ENCODE assay signal across 8 cellular contexts in the genomic region with DNA sequence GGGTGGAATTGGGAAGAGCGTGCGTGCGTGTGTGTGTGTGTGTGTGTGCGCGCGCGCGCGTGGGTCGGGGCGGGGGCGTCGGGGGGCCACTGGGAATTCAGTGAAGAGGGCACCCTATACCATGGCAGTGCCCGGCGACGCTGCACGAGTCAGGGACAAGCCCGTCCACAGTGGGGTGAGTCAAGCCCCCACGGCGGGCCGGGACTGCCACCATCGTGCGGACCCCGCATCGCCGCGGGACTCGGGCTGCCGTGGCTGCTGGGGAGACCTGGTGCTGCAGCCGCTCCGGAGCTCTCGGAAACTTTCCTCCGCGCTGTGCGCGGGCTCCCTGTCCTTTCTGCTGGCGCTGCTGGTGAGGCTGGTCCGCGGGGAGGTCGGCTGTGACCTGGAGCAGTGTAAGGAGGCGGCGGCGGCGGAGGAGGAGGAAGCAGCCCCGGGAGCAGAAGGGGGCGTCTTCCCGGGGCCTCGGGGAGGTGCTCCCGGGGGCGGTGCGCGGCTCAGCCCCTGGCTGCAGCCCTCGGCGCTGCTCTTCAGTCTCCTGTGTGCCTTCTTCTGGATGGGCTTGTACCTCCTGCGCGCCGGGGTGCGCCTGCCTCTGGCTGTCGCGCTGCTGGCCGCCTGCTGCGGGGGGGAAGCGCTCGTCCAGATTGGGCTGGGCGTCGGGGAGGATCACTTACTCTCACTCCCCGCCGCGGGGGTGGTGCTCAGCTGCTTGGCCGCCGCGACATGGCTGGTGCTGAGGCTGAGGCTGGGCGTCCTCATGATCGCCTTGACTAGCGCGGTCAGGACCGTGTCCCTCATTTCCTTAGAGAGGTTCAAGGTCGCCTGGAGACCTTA. TPM values are rescaled to one million over a fixed set of nuclear protein-coding genes. Genes with fewer than 3 reads are reported as not detected.
A peak's percentile ranks its signal among the peaks of the same experiment; 100 is the strongest.
DNase-seq lines count a peak whose midpoint lies in the region; ATAC-seq and TF ChIP-seq lines count a peak whose summit lies in the region.

No MANE protein-coding gene starts in this region.

- DNase-seq in EL: peak; percentile 79
- peak; percentile 61 for DNase-seq in NCI-H1105 treated with DMSO at 0.1 percent for 48 hours (lab: John Stamatoyannopoulos, UW)
- peak; percentile 73 for DNase-seq in astrocyte of the spinal cord (ENCODE audit: low read depth, low spot score)
- peak; percentile 8 to 30 for DNase-seq in hippocampal formation (lab: John Stamatoyannopoulos, UW)
- DNase-seq in progenitor cell of endocrine pancreas (ENCODE audit: low spot score, unreplicated experiment): peak; percentile 74

- H3K27me3 Mint-ChIP-seq in progenitor cell of endocrine pancreas: no peaks in the 10 kb centered on the region

- no peaks in the 10 kb centered on the region for H3K9me3 Mint-ChIP-seq in progenitor cell of endocrine pancreas (ENCODE audit: low read depth)

- H3K4me3 Mint-ChIP-seq in progenitor cell of endocrine pancreas (ENCODE audit: low read depth): peak overlapping the region; percentile 97

- H3K4me1 Mint-ChIP-seq in progenitor cell of endocrine pancreas (ENCODE audit: low read depth): peaks cover 54% of the 10 kb centered on the region

- peak overlapping the region; percentile 96 for H3K27ac Mint-ChIP-seq in progenitor cell of endocrine pancreas

- H3K36me3 Mint-ChIP-seq in progenitor cell of endocrine pancreas (ENCODE audit: insufficient read depth): peaks cover 3% of the 10 kb centered on the region

- peak overlapping the region; percentile 77 for H3K4me3 ChIP-seq in astrocyte of the spinal cord (ENCODE audit: low read depth, low read length)

- in situ Hi-C loops in astrocyte of the spinal cord (cut with HindIII; ENCODE audit: low sequenced_read_pairs): no loop called here

- ATAC-seq in HG03045 (IDR thresholded peaks at IDR 0.05; ENCODE audit: unreplicated experiment) (no peak), GM19395 (IDR thresholded peaks at IDR 0.05; ENCODE audit: unreplicated experiment) (no peak), GM19324 (IDR thresholded peaks at IDR 0.05; ENCODE audit: low FRiP score, unreplicated experiment) (no peak)

- TF ChIP-seq CTCF in astrocyte of the spinal cord (IDR thresholded peaks at IDR 0.05; ENCODE audit: low read depth, low read length) (peak; percentile 7), progenitor cell of endocrine pancreas (IDR thresholded peaks at IDR 0.05; ENCODE audit: unreplicated experiment) (peak; percentile 36)

RNA-seq across cellular contexts. Expression of a gene that starts 1.0 kb away (rescaled TPM):
- 121 and 134 TPM in 2 replicates for total RNA-seq in progenitor cell of endocrine pancreas

Comparison
In these comparisons a context has a peak if more than half of its experiments do, and no peak if none do; other contexts are left out.
1. DNase-seq: peak in every context shown above with its lines; median percentile 79 in EL; 74 in progenitor cell of endocrine pancreas; 73 in astrocyte of the spinal cord; 61 in NCI-H1105 treated with DMSO at 0.1 percent for 48 hours; 19 in hippocampal formation.